Comparison of ENCODE assay signal across 15 cellular contexts in the genomic region with DNA sequence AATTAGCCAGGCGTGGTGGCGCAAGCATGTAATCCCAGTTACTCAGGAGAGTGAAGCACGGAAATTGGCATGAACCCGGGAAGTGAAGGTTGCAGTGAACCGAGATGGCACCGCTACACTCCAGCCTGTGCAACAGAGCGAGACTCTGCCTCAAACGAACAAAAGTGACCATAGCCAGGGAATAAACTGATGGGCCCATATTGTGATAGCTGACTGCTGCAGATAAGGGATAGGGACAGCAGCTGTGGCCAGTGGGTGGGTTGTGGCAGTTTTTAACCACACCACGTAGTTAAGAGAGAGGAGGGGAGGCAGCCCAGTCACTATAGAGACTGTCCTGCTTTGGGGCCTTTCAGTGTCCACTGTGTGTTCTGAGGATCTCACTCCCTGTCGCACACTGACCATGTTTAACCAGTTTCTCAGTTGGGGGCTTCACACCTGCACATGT. TPM values are rescaled to one million over a fixed set of nuclear protein-coding genes. Genes with fewer than 3 reads are reported as not detected.
DNase-seq lines count a peak whose midpoint lies in the region; ATAC-seq and TF ChIP-seq lines count a peak whose summit lies in the region.
"Had no signal": no experiment of that assay in that cellular context is flagged by ENCODE, and none has a peak within 500 bp of the region (broad histone marks: within the 10 kb centered on the region; RNA-seq: fewer than 3 reads in every experiment).

No MANE protein-coding gene starts in this region.

- H3K36me3 Mint-ChIP-seq in activated T-cell treated with anti-CD3 and anti-CD28 coated beads, Interleukin-2, amount 50 U/mL, for 24 hours (ENCODE audit: low read depth): peaks cover 81% of the 10 kb centered on the region
- H3K36me3 Mint-ChIP-seq in T-cell: peaks cover 29% of the 10 kb centered on the region

- H3K9me3 ChIP-seq in thyroid gland: no peaks in the 10 kb centered on the region

- intact Hi-C loops in thyroid gland (cut with DNase I): no loop called here

- no peaks in the 10 kb centered on the region for H3K27me3 Mint-ChIP-seq in activated T-cell treated with anti-CD3 and anti-CD28 coated beads, Interleukin-2, amount 50 U/mL, for 24 hours
- H3K27me3 Mint-ChIP-seq in T-cell: no peaks in the 10 kb centered on the region
- H3K27me3 Mint-ChIP-seq: CD4-positive, alpha-beta memory T cell had no signal

- POLR2A ChIA-PET in T-cell (lab: Charles Lee): no interaction called here

- no peaks in the 10 kb centered on the region for H3K9me3 Mint-ChIP-seq in activated T-cell treated with anti-CD3 and anti-CD28 coated beads, Interleukin-2, amount 50 U/mL, for 24 hours
- H3K9me3 Mint-ChIP-seq in T-cell: no peaks in the 10 kb centered on the region
- H3K9me3 Mint-ChIP-seq: brain, nephron had no signal

- H3K4me1 Mint-ChIP-seq in activated T-cell treated with anti-CD3 and anti-CD28 coated beads, Interleukin-2, amount 50 U/mL, for 24 hours (ENCODE audit: low read depth): no peaks in the 10 kb centered on the region
- peaks cover 0 to 7% (median 0%) of the 10 kb centered on the region in 3 donors for H3K4me1 Mint-ChIP-seq in T-cell
- H3K4me1 Mint-ChIP-seq: brain had no signal

- no peaks in the 10 kb centered on the region for H3K36me3 ChIP-seq in thyroid gland

- 52 to 80% methylated on average over 9 to 10 of the region's 10 CpGs for WGBS in thyroid gland, 2 donors

- peaks cover 15 to 38% of the 10 kb centered on the region in 2 donors for H3K4me1 ChIP-seq in thyroid gland

- no peaks in the 10 kb centered on the region for H3K27me3 ChIP-seq in thyroid gland

- CTCF ChIA-PET in T-cell (lab: Charles Lee): no interaction called here

- TF ChIP-seq CTCF in thyroid gland (IDR thresholded peaks at IDR 0.05): no peak

- H3K27ac Mint-ChIP-seq in activated T-cell treated with anti-CD3 and anti-CD28 coated beads, Interleukin-2, amount 50 U/mL, for 24 hours: peak overlapping the region; percentile 1
- H3K27ac Mint-ChIP-seq in T-cell: no peak overlapping the region

- H3K4me3 ChIP-seq in thyroid gland (replicated peaks in 1 of 3): no peak overlapping the region

- no peak for DNase-seq in activated T-cell treated with anti-CD3 and anti-CD28 coated beads, Interleukin-2, amount 50 U/mL, for 24 hours
- DNase-seq in activated T-cell treated with anti-CD3 and anti-CD28 coated beads, Interleukin-2, amount 50 U/mL, for 1 hour: no peak
- DNase-seq in amniotic epithelial cell (ENCODE audit: low read depth) (peak; percentile 63), mesenteric fat pad (ENCODE audit: low spot score) (peak; percentile 72), thyroid gland (peak; percentile 54 to 74), HuH-7.5 (ENCODE audit: low spot score) (no peak), T-cell (no peak)
- DNase-seq: activated naive CD4-positive, alpha-beta T cell treated with Interleukin-2 at 50 U/mL for 16 hours; CD4-positive, alpha-beta memory T cell; NCI-H1436; retina; WERI-Rb-1 had no signal

- ATAC-seq in HG02840 (IDR thresholded peaks at IDR 0.05; ENCODE audit: low FRiP score, unreplicated experiment) (no peak), T-cell (replicated peaks in 1 of 4) (no peak)

- H3K4me3 Mint-ChIP-seq in activated T-cell treated with anti-CD3 and anti-CD28 coated beads, Interleukin-2, amount 50 U/mL, for 24 hours: no peak overlapping the region
- H3K4me3 Mint-ChIP-seq in T-cell: no peak overlapping the region
- H3K4me3 Mint-ChIP-seq: brain; CD4-positive, alpha-beta memory T cell; nephron had no signal

- peak overlapping the region in 2 of 3 donors; percentile 6 to 32 for H3K27ac ChIP-seq in thyroid gland
- H3K27ac ChIP-seq: WERI-Rb-1 had no signal

- TF ChIP-seq POLR2A in thyroid gland (IDR thresholded peaks at IDR 0.05): no peak

RNA-seq across cellular contexts. Expression of gene PISD, which starts 58.9 kb away (rescaled TPM):
- 138 TPM for total RNA-seq in mesenteric fat pad
- 10 to 100 TPM; 34.5 to 59.0 (median 42.5) TPM for total RNA-seq in thyroid gland
- total RNA-seq in T-cell: 10 to 100 TPM; 35.0 to 44.2 (median 39.3) TPM

Comparison
In these comparisons a context has a peak if more than half of its experiments do, and no peak if none do; other contexts are left out.
1. DNase-seq: peak in amniotic epithelial cell (single experiment), mesenteric fat pad (single experiment) and thyroid gland (2 of 2); none in activated T-cell treated with anti-CD3 and anti-CD28 coated beads, Interleukin-2, amount 50 U/mL, for 24 hours (single experiment), activated T-cell treated with anti-CD3 and anti-CD28 coated beads, Interleukin-2, amount 50 U/mL, for 1 hour (single experiment), HuH-7.5 (single experiment) and T-cell (0 of 34).